Comparison of ENCODE assay signal across 17 cellular contexts in genomic region chr17:50203086-50203485, GRCh38. TPM values are rescaled to one million over a fixed set of nuclear protein-coding genes. Genes with fewer than 3 reads are reported as not detected.
DNase-seq lines count a peak whose midpoint lies in the region; ATAC-seq and TF ChIP-seq lines count a peak whose summit lies in the region.
"Had no signal": no experiment of that assay in that cellular context is flagged by ENCODE, and none has a peak within 500 bp of the region (broad histone marks: within the 10 kb centered on the region; RNA-seq: fewer than 3 reads in every experiment).

No MANE protein-coding gene starts in this region.

- dilution Hi-C loops in mammary epithelial cell (cut with HindIII; ENCODE audit: low sequenced_read_pairs): loop anchor here (5.0 kb wide), 2 partner anchors 64 to 89 kb away; no protein-coding TSS in a partner anchor

- H3K9me3 Mint-ChIP-seq in neural crest cell: no peaks in the 10 kb centered on the region
- H3K9me3 Mint-ChIP-seq: activated CD8-positive, alpha-beta T cell treated with anti-CD3 and anti-CD28 coated beads for 36 hours; activated naive CD4-positive, alpha-beta T cell treated with anti-CD3 and anti-CD28 coated beads, Interleukin-2, amount 50 U/mL, for 24 hours had no signal

- ATAC-seq in HG03108 (IDR thresholded peaks at IDR 0.05; ENCODE audit: unreplicated experiment) (no peak), HG03469 (IDR thresholded peaks at IDR 0.05; ENCODE audit: unreplicated experiment) (no peak)
- ATAC-seq: activated CD8-positive, alpha-beta T cell treated with anti-CD3 and anti-CD28 coated beads for 36 hours; Panc1 had no signal

- H3K4me1 ChIP-seq in breast epithelium (peaks cover 0 to 8% of the 10 kb centered on the region in 2 donors), mammary epithelial cell (ENCODE audit: insufficient read depth, low read length) (peaks cover 17% of the 10 kb centered on the region), uterus (peaks cover 26 to 35% of the 10 kb centered on the region in 2 donors)

- H3K9ac ChIP-seq in mammary epithelial cell (ENCODE audit: insufficient read depth, low read length): no peak overlapping the region

- TF ChIP-seq CTCF in breast epithelium (IDR thresholded peaks at IDR 0.05) (no peak), mammary epithelial cell (conservative IDR thresholded peaks at IDR 0.05 in 1 of 2, IDR thresholded peaks at IDR 0.05 in 1 of 2; ENCODE audit: extremely low read depth in 1 of 2, insufficient read depth in 1 of 2, low read depth in 1 of 2, low read length in 2 of 2) (no peak), coronary artery (IDR thresholded peaks at IDR 0.05) (no peak), neural crest cell (conservative IDR thresholded peaks at IDR 0.05) (no peak), uterus (IDR thresholded peaks at IDR 0.05) (no peak)

- no peaks in the 10 kb centered on the region for H3K36me3 ChIP-seq in breast epithelium
- H3K36me3 ChIP-seq in mammary epithelial cell (ENCODE audit: insufficient read depth, low read length): no peaks in the 10 kb centered on the region
- no peaks in the 10 kb centered on the region for H3K36me3 ChIP-seq in uterus

- no peaks in the 10 kb centered on the region for H4K20me1 ChIP-seq in mammary epithelial cell (ENCODE audit: insufficient read depth, low read length)

- H3K27ac ChIP-seq in breast epithelium (peak overlapping the region; percentile 45 to 93), mammary epithelial cell (ENCODE audit: insufficient read depth, low read depth, low read length) (no peak overlapping the region), coronary artery (peak overlapping the region; percentile 92 to 97), uterus (peak overlapping the region; percentile 96 to 98)

- 87% methylated on average over 9 of the region's 14 CpGs for WGBS in mammary epithelial cell (ENCODE audit: low coverage, missing lambda C conversion rate)

- no peak overlapping the region for H3K4me2 ChIP-seq in mammary epithelial cell (ENCODE audit: insufficient read depth, low read depth, low read length)

- TF ChIP-seq POLR2A in breast epithelium (IDR thresholded peaks at IDR 0.05) (no peak), uterus (IDR thresholded peaks at IDR 0.05) (no peak)

- peaks cover 57% of the 10 kb centered on the region for H3K4me1 Mint-ChIP-seq in neural crest cell

- no peaks in the 10 kb centered on the region for H3K36me3 Mint-ChIP-seq in neural crest cell (ENCODE audit: low read depth)
- H3K36me3 Mint-ChIP-seq: activated naive CD4-positive, alpha-beta T cell treated with anti-CD3 and anti-CD28 coated beads, Interleukin-2, amount 50 U/mL, for 24 hours had no signal

- in situ Hi-C loops in mammary epithelial cell (cut with MboI; ENCODE audit: low sequenced_read_pairs in 2 of 2): loop anchor here in 1 of 2 donors (25.0 kb wide), 1 partner anchor 284 kb away; the partner anchor contains the start of gene RSAD1

- H3K27me3 ChIP-seq in breast epithelium (peaks cover 0 to 14% of the 10 kb centered on the region in 2 donors), mammary epithelial cell (ENCODE audit: insufficient read depth, low read length) (no peaks in the 10 kb centered on the region), uterus (no peaks in the 10 kb centered on the region)

- no peak for DNase-seq in breast epithelium (ENCODE audit: low spot score in 2 of 2)
- no peak for DNase-seq in mammary epithelial cell
- DNase-seq in coronary artery (ENCODE audit: low spot score): no peak
- DNase-seq in neural crest cell (ENCODE audit: low read depth, low spot score): no peak
- peak; percentile 72 to 78 for DNase-seq in uterus
- no peak for DNase-seq in activated CD4-positive, alpha-beta T cell treated with anti-CD3 and anti-CD28 coated beads, Interleukin-2, amount 50 U/mL, for 48 hours
- DNase-seq: activated CD8-positive, alpha-beta T cell treated with anti-CD3 and anti-CD28 coated beads for 36 hours; MM.1S; NCI-H345; small intestine; T-helper 9 cell had no signal

- no peaks in the 10 kb centered on the region for H3K9me3 ChIP-seq in breast epithelium
- H3K9me3 ChIP-seq in mammary epithelial cell (replicated peaks; ENCODE audit: insufficient read depth, low read length): no peaks in the 10 kb centered on the region
- no peaks in the 10 kb centered on the region for H3K9me3 ChIP-seq in uterus
- H3K9me3 ChIP-seq: thoracic aorta had no signal

- no peaks in the 10 kb centered on the region for H3K79me2 ChIP-seq in mammary epithelial cell (ENCODE audit: insufficient read depth, low read length)

- no TSS peak for BruUV-seq in mammary epithelial cell (replicated peaks; lab: Mats Ljungman, UMichigan)

- H3K27me3 Mint-ChIP-seq in neural crest cell (ENCODE audit: low read depth): peaks cover 61% of the 10 kb centered on the region

- peak overlapping the region; percentile 47 for H3K4me3 Mint-ChIP-seq in neural crest cell
- H3K4me3 Mint-ChIP-seq: activated CD8-positive, alpha-beta T cell treated with anti-CD3 and anti-CD28 coated beads for 36 hours; activated naive CD4-positive, alpha-beta T cell treated with anti-CD3 and anti-CD28 coated beads, Interleukin-2, amount 50 U/mL, for 24 hours had no signal

- intact Hi-C loops in breast epithelium (cut with DNase I; ENCODE audit: low total_unique reads) (loop anchor here (2.0 kb wide), 1 partner anchor 68 kb away; no protein-coding TSS in a partner anchor), mammary epithelial cell (cut with micrococcal nuclease) (loop anchor here (10.0 kb wide), 1 partner anchor 332 kb away; the partner anchor contains the start of gene EPN3), uterus (cut with DNase I; ENCODE audit: low total_unique reads) (no loop called here)

- CTCF ChIA-PET in mammary epithelial cell (lab: Charles Lee; ENCODE audit: low non-redundant PET): no interaction called here

- no peak overlapping the region for H2AFZ ChIP-seq in mammary epithelial cell (ENCODE audit: low read depth, low read length)

- no peak overlapping the region for H3K27ac Mint-ChIP-seq in neural crest cell (ENCODE audit: unreplicated experiment)
- H3K27ac Mint-ChIP-seq: activated CD8-positive, alpha-beta T cell treated with anti-CD3 and anti-CD28 coated beads for 36 hours; activated naive CD4-positive, alpha-beta T cell treated with anti-CD3 and anti-CD28 coated beads, Interleukin-2, amount 50 U/mL, for 24 hours had no signal

- H3K4me3 ChIP-seq in breast epithelium (no peak overlapping the region), mammary epithelial cell (replicated peaks in 1 of 3; ENCODE audit: insufficient read depth in 1 of 3, low read depth in 2 of 3, low read length in 3 of 3) (no peak overlapping the region), coronary artery (no peak overlapping the region), uterus (peak overlapping the region in 1 of 2 donors; percentile 2)
- H3K4me3 ChIP-seq: thoracic aorta had no signal

RNA-seq across cellular contexts. Expression of gene COL1A1, which starts 1.7 kb away (rescaled TPM):
- total RNA-seq in breast epithelium (10 to 100 TPM; 23.4 to 67.2 (median 44.5) TPM), mammary epithelial cell (10 to 100 TPM in 1 of 2 donors, 1 to 10 TPM in 1; 9.2 to 14.2 TPM), neural crest cell (13.3 and 14.8 TPM in 2 replicates), uterus (1,000 to 10,000 TPM in 1 of 4 donors, 100 to 1,000 TPM in 2, 10 to 100 TPM in 1; 59.4 to 4,880 (median 491) TPM)
- 1.8 TPM for polyA plus RNA-seq in mammary epithelial cell
- polyA minus RNA-seq in mammary epithelial cell: 11.4 TPM

RNA-seq across cellular contexts. Expression of gene SGCA, which starts 37.3 kb away (rescaled TPM):
- total RNA-seq in breast epithelium (1 to 10 TPM in 1 of 3 donors, under 1 TPM in 2; 0.33 to 2.6 (median 0.73) TPM), mammary epithelial cell (not detected), neural crest cell (not detected in 2 replicates), uterus (100 to 1,000 TPM in 1 of 4 donors, 10 to 100 TPM in 1, under 1 TPM in 1, not detected in 1; 0.90 to 119 (median 19.6) TPM)
- polyA plus RNA-seq in mammary epithelial cell: not detected
- not detected for polyA minus RNA-seq in mammary epithelial cell
- total RNA-seq: cerebellum had no signal

RNA-seq across cellular contexts. Expression of gene PPP1R9B, which starts 52.6 kb away (rescaled TPM):
- total RNA-seq in breast epithelium (10 to 100 TPM; 21.8 to 24.9 (median 22.7) TPM), mammary epithelial cell (10 to 100 TPM; 19.5 to 46.7 TPM), neural crest cell (67.1 and 68.8 TPM in 2 replicates), uterus (10 to 100 TPM in 3 of 4 donors, 1 to 10 TPM in 1; 9.2 to 65.3 (median 20.6) TPM)
- 13.7 TPM for polyA plus RNA-seq in mammary epithelial cell
- polyA minus RNA-seq in mammary epithelial cell: 19.9 TPM

Comparison
In these comparisons a context has a peak if more than half of its experiments do, and no peak if none do; other contexts are left out.
1. DNase-seq: peak in uterus (2 of 2); none in breast epithelium (0 of 2), mammary epithelial cell (single experiment), coronary artery (single experiment), neural crest cell (single experiment) and activated CD4-positive, alpha-beta T cell treated with anti-CD3 and anti-CD28 coated beads, Interleukin-2, amount 50 U/mL, for 48 hours (0 of 2).